In genomic region chr5:141641634-141642278, GRCh38 we compare ENCODE assay signal across 2 cellular contexts.
TF ChIP-seq lines count a peak whose summit lies in the region.

No MANE protein-coding gene starts in this region.

TF ChIP-seq in GM12891, 5 proteins besides CTCF, POLR2A, EP300 and RAD21:
- TF ChIP-seq POLR2AphosphoS5 (IDR thresholded peaks at IDR 0.05; ENCODE audit: low read depth, low read length): no peak
- TF ChIP-seq TAF1 (IDR thresholded peaks at IDR 0.05; ENCODE audit: low read depth, low read length): no peak
- no peak for TF ChIP-seq POU2F2 (IDR thresholded peaks at IDR 0.05; ENCODE audit: low read depth, low read length)
- no peak for TF ChIP-seq SPI1 (IDR thresholded peaks at IDR 0.05; ENCODE audit: low read depth, low read length)
- TF ChIP-seq PAX5 (IDR thresholded peaks at IDR 0.05; ENCODE audit: insufficient read depth, low read length, severe bottlenecking): no peak

TF ChIP-seq in endothelial cell of umbilical vein, 7 proteins besides CTCF, POLR2A, EP300 and RAD21:
- peak; percentile 75 for TF ChIP-seq FOS (IDR thresholded peaks at IDR 0.05; ENCODE audit: borderline replicate concordance, insufficient read depth, low read length)
- TF ChIP-seq MYC (IDR thresholded peaks at IDR 0.05; ENCODE audit: low read depth, low read length): no peak
- peak; percentile 31 for TF ChIP-seq JUN (IDR thresholded peaks at IDR 0.05; ENCODE audit: borderline replicate concordance, insufficient read depth, insufficient read length, low read depth)
- no peak for TF ChIP-seq GATA2 (IDR thresholded peaks at IDR 0.05; ENCODE audit: insufficient read depth, insufficient read length, low read depth, low read length)
- no peak for TF ChIP-seq EZH2 (IDR thresholded peaks at IDR 0.05; ENCODE audit: borderline replicate concordance, low read depth, low read length, severe bottlenecking)
- no peak for TF ChIP-seq MAX (IDR thresholded peaks at IDR 0.05; ENCODE audit: insufficient read depth, insufficient read length)
- TF ChIP-seq POLR2AphosphoS5 (IDR thresholded peaks at IDR 0.05; ENCODE audit: insufficient read depth, low read depth, low read length): no peak
